Comparison of ENCODE assay signal across 2 cellular contexts in genomic region chr18:79942211-79942610, GRCh38.
TF ChIP-seq lines count a peak whose summit lies in the region.

No MANE protein-coding gene starts in this region.

TF ChIP-seq in WTC11, 78 proteins besides CTCF, POLR2A, EP300 and RAD21:
- no peak for TF ChIP-seq JUN (CRISPR knock-in tag; IDR thresholded peaks at IDR 0.05)
- no peak for TF ChIP-seq ZNF396 (CRISPR knock-in tag; IDR thresholded peaks at IDR 0.05; ENCODE audit: borderline replicate concordance)
- TF ChIP-seq ARID4B (CRISPR knock-in tag; IDR thresholded peaks at IDR 0.05; ENCODE audit: borderline replicate concordance), result no peak
- TF ChIP-seq SOX15 (CRISPR knock-in tag; IDR thresholded peaks at IDR 0.05), result no peak
- no peak for TF ChIP-seq KAT7 (CRISPR knock-in tag; IDR thresholded peaks at IDR 0.05; ENCODE audit: borderline replicate concordance)
- TF ChIP-seq, protein P1, sequence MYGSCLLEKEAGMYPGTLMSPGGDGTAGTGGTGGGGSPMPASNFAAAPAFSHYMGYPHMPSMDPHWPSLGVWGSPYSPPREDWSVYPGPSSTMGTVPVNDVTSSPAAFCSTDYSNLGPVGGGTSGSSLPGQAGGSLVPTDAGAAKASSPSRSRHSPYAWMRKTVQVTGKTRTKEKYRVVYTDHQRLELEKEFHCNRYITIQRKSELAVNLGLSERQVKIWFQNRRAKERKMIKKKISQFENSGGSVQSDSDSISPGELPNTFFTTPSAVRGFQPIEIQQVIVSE (CRISPR knock-in tag; IDR thresholded peaks at IDR 0.05; ENCODE audit: borderline replicate concordance), result no peak
- no peak for TF ChIP-seq TEAD1 (CRISPR knock-in tag; IDR thresholded peaks at IDR 0.05)
- no peak for TF ChIP-seq ZNF263 (CRISPR knock-in tag; IDR thresholded peaks at IDR 0.05; ENCODE audit: low read depth)
- TF ChIP-seq NFATC4 (CRISPR knock-in tag; IDR thresholded peaks at IDR 0.05), result no peak

TF ChIP-seq in HepG2, 621 proteins besides CTCF, POLR2A, EP300 and RAD21:
- TF ChIP-seq SKIL (CRISPR knock-in tag; IDR thresholded peaks at IDR 0.05; ENCODE audit: borderline replicate concordance), result no peak
- TF ChIP-seq SRSF1 (optimal IDR thresholded peaks at IDR 0.05; ENCODE audit: low read depth, low read length), result no peak
- no peak for TF ChIP-seq ZNF326 (CRISPR knock-in tag; IDR thresholded peaks at IDR 0.05; ENCODE audit: borderline replicate concordance)
- no peak for TF ChIP-seq ELK4 (CRISPR knock-in tag; IDR thresholded peaks at IDR 0.05; ENCODE audit: borderline replicate concordance)
- TF ChIP-seq ZNF101 (CRISPR knock-in tag; IDR thresholded peaks at IDR 0.05; ENCODE audit: borderline replicate concordance, low read depth), result no peak
- TF ChIP-seq ZNF816 (CRISPR knock-in tag; IDR thresholded peaks at IDR 0.05; ENCODE audit: borderline replicate concordance), result no peak
- TF ChIP-seq, protein P2, sequence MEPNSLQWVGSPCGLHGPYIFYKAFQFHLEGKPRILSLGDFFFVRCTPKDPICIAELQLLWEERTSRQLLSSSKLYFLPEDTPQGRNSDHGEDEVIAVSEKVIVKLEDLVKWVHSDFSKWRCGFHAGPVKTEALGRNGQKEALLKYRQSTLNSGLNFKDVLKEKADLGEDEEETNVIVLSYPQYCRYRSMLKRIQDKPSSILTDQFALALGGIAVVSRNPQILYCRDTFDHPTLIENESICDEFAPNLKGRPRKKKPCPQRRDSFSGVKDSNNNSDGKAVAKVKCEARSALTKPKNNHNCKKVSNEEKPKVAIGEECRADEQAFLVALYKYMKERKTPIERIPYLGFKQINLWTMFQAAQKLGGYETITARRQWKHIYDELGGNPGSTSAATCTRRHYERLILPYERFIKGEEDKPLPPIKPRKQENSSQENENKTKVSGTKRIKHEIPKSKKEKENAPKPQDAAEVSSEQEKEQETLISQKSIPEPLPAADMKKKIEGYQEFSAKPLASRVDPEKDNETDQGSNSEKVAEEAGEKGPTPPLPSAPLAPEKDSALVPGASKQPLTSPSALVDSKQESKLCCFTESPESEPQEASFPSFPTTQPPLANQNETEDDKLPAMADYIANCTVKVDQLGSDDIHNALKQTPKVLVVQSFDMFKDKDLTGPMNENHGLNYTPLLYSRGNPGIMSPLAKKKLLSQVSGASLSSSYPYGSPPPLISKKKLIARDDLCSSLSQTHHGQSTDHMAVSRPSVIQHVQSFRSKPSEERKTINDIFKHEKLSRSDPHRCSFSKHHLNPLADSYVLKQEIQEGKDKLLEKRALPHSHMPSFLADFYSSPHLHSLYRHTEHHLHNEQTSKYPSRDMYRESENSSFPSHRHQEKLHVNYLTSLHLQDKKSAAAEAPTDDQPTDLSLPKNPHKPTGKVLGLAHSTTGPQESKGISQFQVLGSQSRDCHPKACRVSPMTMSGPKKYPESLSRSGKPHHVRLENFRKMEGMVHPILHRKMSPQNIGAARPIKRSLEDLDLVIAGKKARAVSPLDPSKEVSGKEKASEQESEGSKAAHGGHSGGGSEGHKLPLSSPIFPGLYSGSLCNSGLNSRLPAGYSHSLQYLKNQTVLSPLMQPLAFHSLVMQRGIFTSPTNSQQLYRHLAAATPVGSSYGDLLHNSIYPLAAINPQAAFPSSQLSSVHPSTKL (CRISPR knock-in tag; IDR thresholded peaks at IDR 0.05), result no peak
- TF ChIP-seq SP2 (CRISPR knock-in tag; IDR thresholded peaks at IDR 0.05), result no peak
- no peak for TF ChIP-seq NR2C2 (CRISPR knock-in tag; IDR thresholded peaks at IDR 0.05; ENCODE audit: borderline replicate concordance)
- no peak for TF ChIP-seq JARID2 (CRISPR knock-in tag; IDR thresholded peaks at IDR 0.05; ENCODE audit: insufficient replicate concordance)
- TF ChIP-seq KLF12 (CRISPR knock-in tag; IDR thresholded peaks at IDR 0.05; ENCODE audit: borderline replicate concordance), result no peak
- no peak for TF ChIP-seq DNMT3B (CRISPR knock-in tag; conservative IDR thresholded peaks at IDR 0.05)
